1 cellular context compared by ENCODE assay signal in genomic region chr1:156767879-156768608, GRCh38.
TF ChIP-seq lines count a peak whose summit lies in the region.

No MANE protein-coding gene starts in this region.

TF ChIP-seq in IMR-90, 13 proteins besides CTCF, POLR2A, EP300 and RAD21:
- TF ChIP-seq RFX5 (IDR thresholded peaks at IDR 0.05; ENCODE audit: low read depth, low read length): no peak
- TF ChIP-seq USF2 (IDR thresholded peaks at IDR 0.05; ENCODE audit: low read depth, low read length): 0 out of 2 replicates have a peak, but pooled peaks have one; percentile 16
- TF ChIP-seq ELK1 (IDR thresholded peaks at IDR 0.05; ENCODE audit: borderline replicate concordance, low read depth, low read length): no peak
- TF ChIP-seq MXI1 (IDR thresholded peaks at IDR 0.05; ENCODE audit: borderline replicate concordance, low read depth, low read length): peak; percentile 72; the same call in 1 of the 2 replicates
- TF ChIP-seq MAZ (IDR thresholded peaks at IDR 0.05; ENCODE audit: borderline replicate concordance, low read depth, low read length): no peak
- no peak for TF ChIP-seq MAFK (IDR thresholded peaks at IDR 0.05; ENCODE audit: low read depth, low read length)
- no peak for TF ChIP-seq SMC3 (IDR thresholded peaks at IDR 0.05; ENCODE audit: low read depth, low read length)
- no peak for TF ChIP-seq CEBPB (IDR thresholded peaks at IDR 0.05; ENCODE audit: low read depth, low read length)
